In the genomic region with DNA sequence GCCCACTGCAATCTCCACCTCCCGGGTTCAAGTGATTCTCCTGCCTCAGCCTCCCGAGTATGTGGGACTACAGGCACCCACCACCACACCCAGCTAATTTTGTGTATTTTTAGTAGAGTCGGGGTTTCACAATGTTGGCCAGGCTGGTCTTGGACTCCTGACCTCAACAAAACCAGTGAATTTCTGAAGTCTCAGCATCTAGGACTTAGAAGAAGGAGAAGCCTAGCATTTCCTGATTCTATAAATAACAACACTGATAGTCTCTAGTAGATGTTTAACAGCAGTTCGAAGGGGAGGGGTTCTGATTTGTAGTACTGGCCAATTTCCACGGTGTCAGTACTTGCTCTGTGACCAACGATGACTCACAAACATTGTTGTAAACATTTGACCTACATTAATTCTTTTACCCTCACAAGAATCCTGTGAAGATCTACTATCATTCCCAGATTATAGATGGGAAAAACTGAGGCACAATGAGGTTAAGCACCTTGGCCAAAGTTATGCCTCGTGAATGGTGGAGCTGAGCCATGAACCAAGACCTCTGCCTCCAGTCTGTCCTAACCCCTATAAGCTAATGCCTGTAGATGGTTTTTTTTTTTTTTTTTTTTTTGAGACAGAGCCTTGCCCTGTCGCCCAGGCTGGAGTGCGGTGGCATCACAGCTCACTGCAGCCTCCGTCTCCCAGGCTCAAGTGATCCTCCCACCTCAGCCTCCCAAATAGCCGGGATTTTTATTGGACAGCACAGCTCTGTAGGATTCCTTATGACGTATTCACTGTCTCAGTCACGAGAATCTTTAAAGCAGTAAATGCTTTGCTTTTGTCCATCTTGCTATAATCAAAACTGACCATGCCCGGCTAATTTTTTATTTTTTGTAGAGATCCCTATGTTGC, we compare ENCODE assay signal across 9 cellular contexts. TPM values are rescaled to one million over a fixed set of nuclear protein-coding genes. Genes with fewer than 3 reads are reported as not detected.
DNase-seq lines count a peak whose midpoint lies in the region; ATAC-seq, FAIRE-seq and TF ChIP-seq lines count a peak whose summit lies in the region.
"Had no signal": no experiment of that assay in that cellular context is flagged by ENCODE, and none has a peak within 500 bp of the region (broad histone marks: within the 10 kb centered on the region; RNA-seq: fewer than 3 reads in every experiment).

No MANE protein-coding gene starts in this region.

- peak; percentile 81 for DNase-seq in CD14-positive monocyte (ENCODE audit: low spot score)
- DNase-seq in NB4 (ENCODE audit: low read depth), result peak; percentile 76
- peak; percentile 90 for DNase-seq in bronchial epithelial cell (ENCODE audit: low read depth)
- DNase-seq in lung microvascular endothelial cell (ENCODE audit: low read depth in 2 of 2), result peak; percentile 82 to 91
- DNase-seq in stimulated activated CD4-positive, alpha-beta T cell treated with anti-CD3 and anti-CD28 coated beads, Interleukin-2, amount 100 ng/mL, for 48 hours, result no peak
- no peak for DNase-seq in HuH-7 (ENCODE audit: low spot score)
- DNase-seq: gastrocnemius medialis had no signal

- FAIRE-seq in bronchial epithelial cell (lab: Jason Lieb, UNC), result no peak

- ATAC-seq in HG03460 (IDR thresholded peaks at IDR 0.05; ENCODE audit: unreplicated experiment), result no peak
- ATAC-seq in HG02763 (IDR thresholded peaks at IDR 0.05; ENCODE audit: unreplicated experiment), result no peak

- H3K36me3 ChIP-seq in bronchial epithelial cell (ENCODE audit: control insufficient read depth, insufficient read depth, low read length), result no peaks in the 10 kb centered on the region
- H3K36me3 ChIP-seq: gastrocnemius medialis had no signal

- no peak for TF ChIP-seq POLR2A in NB4 (IDR thresholded peaks at IDR 0.05; ENCODE audit: extremely low read depth, insufficient read length)

- peaks cover 0 to 3% (median 0%) of the 10 kb centered on the region in 3 donors for H3K27me3 Mint-ChIP-seq in CD14-positive monocyte (ENCODE audit: low read depth in 3 of 3)

- no peaks in the 10 kb centered on the region for H3K27me3 ChIP-seq in bronchial epithelial cell (ENCODE audit: control insufficient read depth, insufficient read depth, low read length)
- H3K27me3 ChIP-seq: gastrocnemius medialis had no signal

- H3K4me1 Mint-ChIP-seq in CD14-positive monocyte, result peaks cover 53% of the 10 kb centered on the region

- intact Hi-C loops in CD14-positive monocyte (cut with micrococcal nuclease), result loop anchor here (1.0 to 5.0 kb wide), 4 partner anchors 38 to 71 kb away; no protein-coding TSS in a partner anchor

- H3K4me3 ChIP-seq in NB4 (ENCODE audit: low read depth, low read length), result no peak overlapping the region
- no peak overlapping the region for H3K4me3 ChIP-seq in bronchial epithelial cell (ENCODE audit: low read depth, low read length)
- H3K4me3 ChIP-seq: gastrocnemius medialis had no signal

- H3K4me3 Mint-ChIP-seq in CD14-positive monocyte, result peak overlapping the region; percentile 57 to 62

- TF ChIP-seq CTCF in CD14-positive monocyte (IDR thresholded peaks at IDR 0.05) (no peak), NB4 (IDR thresholded peaks at IDR 0.05; ENCODE audit: low read depth, low read length) (no peak), bronchial epithelial cell (IDR thresholded peaks at IDR 0.05; ENCODE audit: insufficient read depth, low read length, severe bottlenecking) (no peak)

- peaks cover 40 to 58% of the 10 kb centered on the region in 2 donors for H3K36me3 Mint-ChIP-seq in CD14-positive monocyte

- H3K27ac Mint-ChIP-seq in CD14-positive monocyte, result peak overlapping the region; percentile 98 to 100 (median 99)

- H3K9me3 Mint-ChIP-seq in CD14-positive monocyte, result no peaks in the 10 kb centered on the region

RNA-seq across cellular contexts. Expression of a gene that starts 5.2 kb away (rescaled TPM):
- polyA plus RNA-seq in CD14-positive monocyte, result 10 to 100 TPM; 61.8 to 74.7 TPM
- 13.4 and 16.4 TPM in 2 replicates for total RNA-seq in bronchial epithelial cell
- total RNA-seq in lung microvascular endothelial cell, result 78.9 and 127 TPM in 2 replicates

Comparison
In these comparisons a context has a peak if more than half of its experiments do, and no peak if none do; other contexts are left out.
1. DNase-seq: peak in CD14-positive monocyte (single experiment), NB4 (single experiment), bronchial epithelial cell (single experiment) and lung microvascular endothelial cell (2 of 2); none in stimulated activated CD4-positive, alpha-beta T cell treated with anti-CD3 and anti-CD28 coated beads, Interleukin-2, amount 100 ng/mL, for 48 hours (0 of 2) and HuH-7 (single experiment).